11 cellular contexts compared by ENCODE assay signal in genomic region chr5:144418719-144419118, GRCh38.
"Had no signal": no experiment of that assay in that cellular context is flagged by ENCODE, and none has a peak within 500 bp of the region (broad histone marks: within the 10 kb centered on the region; RNA-seq: fewer than 3 reads in every experiment).

No MANE protein-coding gene starts in this region.

- H3K9me3 ChIP-seq: HAP-1 had no signal

- H3K4me3 ChIP-seq: GM23248, GM23338, HAP-1 had no signal

- H3K4me2 ChIP-seq: GM23338 had no signal

- DNase-seq: GM23248, GOT3, H7, H9, HCEC 1CT, HFFc6 had no signal

- H3K27ac ChIP-seq: GM23248 had no signal

- H3K9ac ChIP-seq: GM23248 had no signal

- H3K4me1 ChIP-seq: HAP-1 had no signal

- FAIRE-seq: H1, H54 had no signal

- H3K36me3 ChIP-seq: HAP-1 had no signal

- ATAC-seq: GM23338, HCT116 had no signal
